In the genomic region with DNA sequence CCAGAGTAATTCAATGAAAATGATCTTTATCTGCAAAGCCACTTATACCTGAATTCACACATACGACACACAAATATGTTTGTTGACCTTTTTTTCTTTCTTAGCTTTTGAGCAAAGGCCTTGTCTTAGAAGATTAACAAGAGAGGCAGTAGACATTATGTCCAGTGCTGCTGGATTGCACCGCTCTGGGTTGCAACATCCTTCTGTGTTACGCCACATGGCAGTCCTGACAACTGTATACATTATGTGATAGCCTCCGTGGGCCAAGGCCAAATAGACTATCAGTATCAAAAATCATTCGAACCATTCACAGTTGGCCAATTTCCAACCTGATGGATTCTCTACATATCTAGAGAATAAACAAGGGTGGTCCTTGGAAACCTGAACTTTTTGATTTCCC, we compare ENCODE assay signal across 13 cellular contexts.
A peak's percentile ranks its signal among the peaks of the same experiment; 100 is the strongest.
DNase-seq lines count a peak whose midpoint lies in the region; ATAC-seq and TF ChIP-seq lines count a peak whose summit lies in the region.
"Had no signal": no experiment of that assay in that cellular context is flagged by ENCODE, and none has a peak within 500 bp of the region (broad histone marks: within the 10 kb centered on the region; RNA-seq: fewer than 3 reads in every experiment).

No MANE protein-coding gene starts in this region.

- ATAC-seq in Right ventricle myocardium inferior, result no peak
- peak; percentile 43 for ATAC-seq in upper lobe of right lung
- no peak for ATAC-seq in HG02588 (IDR thresholded peaks at IDR 0.05; ENCODE audit: unreplicated experiment)
- ATAC-seq: HCT116 had no signal

- no peaks in the 10 kb centered on the region for H3K36me3 ChIP-seq in right atrium auricular region
- no peaks in the 10 kb centered on the region for H3K36me3 ChIP-seq in upper lobe of right lung
- H3K36me3 ChIP-seq: BLaER1 treated with 17β-estradiol and CSF1 and Interleukin-3, amounts not matched to agents 10 nM and 100 nM had no signal

- TF ChIP-seq CTCF in right atrium auricular region (IDR thresholded peaks at IDR 0.05), result no peak
- TF ChIP-seq CTCF in HL-60 (IDR thresholded peaks at IDR 0.05; ENCODE audit: insufficient read depth, low read length), result no peak
- TF ChIP-seq CTCF in upper lobe of right lung (IDR thresholded peaks at IDR 0.05), result no peak

- H3K27me3 ChIP-seq in right atrium auricular region (no peaks in the 10 kb centered on the region), HL-60 (ENCODE audit: insufficient read depth, poor library complexity, severe bottlenecking) (no peaks in the 10 kb centered on the region), upper lobe of right lung (no peaks in the 10 kb centered on the region)
- H3K27me3 ChIP-seq: BLaER1 treated with 17β-estradiol and CSF1 and Interleukin-3, amounts not matched to agents 10 nM and 100 nM had no signal

- H3K4me1 ChIP-seq in right atrium auricular region (no peaks in the 10 kb centered on the region), upper lobe of right lung (no peaks in the 10 kb centered on the region)
- H3K4me1 ChIP-seq: BLaER1 treated with 17β-estradiol and CSF1 and Interleukin-3, amounts not matched to agents 10 nM and 100 nM had no signal

- H3K9me3 ChIP-seq in right atrium auricular region (no peaks in the 10 kb centered on the region), upper lobe of right lung (no peaks in the 10 kb centered on the region)
- H3K9me3 ChIP-seq: BLaER1 treated with 17β-estradiol and CSF1 and Interleukin-3, amounts not matched to agents 10 nM and 100 nM had no signal

- intact Hi-C loops in Right ventricle myocardium inferior (cut with DNase I), result no loop called here
- intact Hi-C loops in upper lobe of right lung (cut with DNase I), result no loop called here

- DNase-seq in Right ventricle myocardium inferior (ENCODE audit: missing footprints) (peak; percentile 67), right atrium auricular region (ENCODE audit: low spot score) (no peak), HL-60 (ENCODE audit: low read depth in 1 of 2, low spot score in 1 of 2) (peak; percentile 17 to 54), NOMO-1 treated with DMSO at 0.1 percent for 48 hours (lab: John Stamatoyannopoulos, UW; ENCODE audit: unreplicated experiment) (peak; percentile 11), upper lobe of right lung (no peak)
- no peak for DNase-seq in stimulated activated CD4-positive, alpha-beta T cell treated with anti-CD3 and anti-CD28 coated beads, Interleukin-1b, Interleukin-23, amount 100 ng/mL, for 48 hours
- DNase-seq: ACHN; Calu3; CD4-positive, CD25-positive, alpha-beta regulatory T cell; DMS 273 treated with DMSO at 0.1 percent for 48 hours had no signal

- H3K27ac ChIP-seq in right atrium auricular region (no peak overlapping the region), HL-60 (replicated peaks) (no peak overlapping the region), upper lobe of right lung (no peak overlapping the region)
- H3K27ac ChIP-seq: BLaER1 treated with 17β-estradiol and CSF1 and Interleukin-3, amounts not matched to agents 10 nM and 100 nM had no signal

- no peak overlapping the region for H3K4me3 ChIP-seq in right atrium auricular region
- H3K4me3 ChIP-seq in HL-60 (replicated peaks; ENCODE audit: insufficient read depth, low read length), result no peak overlapping the region
- H3K4me3 ChIP-seq in upper lobe of right lung, result no peak overlapping the region
- H3K4me3 ChIP-seq: BLaER1 treated with 17β-estradiol and CSF1 and Interleukin-3, amounts not matched to agents 10 nM and 100 nM had no signal

Comparison
In these comparisons a context has a peak if more than half of its experiments do, and no peak if none do; other contexts are left out.
1. DNase-seq: peak in Right ventricle myocardium inferior (single experiment), HL-60 (2 of 2) and NOMO-1 treated with DMSO at 0.1 percent for 48 hours (single experiment); none in right atrium auricular region (single experiment), upper lobe of right lung (single experiment) and stimulated activated CD4-positive, alpha-beta T cell treated with anti-CD3 and anti-CD28 coated beads, Interleukin-1b, Interleukin-23, amount 100 ng/mL, for 48 hours (single experiment).